ENCODE assay signal across 9 cellular contexts in genomic region chr1:184191181-184191601, GRCh38.
A peak's percentile ranks its signal among the peaks of the same experiment; 100 is the strongest.
DNase-seq lines count a peak whose midpoint lies in the region; ATAC-seq, FAIRE-seq and TF ChIP-seq lines count a peak whose summit lies in the region.
"Had no signal": no experiment of that assay in that cellular context is flagged by ENCODE, and none has a peak within 500 bp of the region (broad histone marks: within the 10 kb centered on the region; RNA-seq: fewer than 3 reads in every experiment).

No MANE protein-coding gene starts in this region.

- no peaks in the 10 kb centered on the region for H3K9me3 ChIP-seq in kidney (ENCODE audit: control insufficient read depth in 1 of 2, low read length in 2 of 2)
- no peaks in the 10 kb centered on the region for H3K9me3 ChIP-seq in OCI-LY7 (ENCODE audit: low read length)

- POLR2A ChIA-PET in OCI-LY7 (lab: Charles Lee), result interaction anchor here (0.6 kb wide), 1 partner anchor 385 kb away, joined by 3 read pairs; no protein-coding TSS in a partner anchor

- intact Hi-C loops in kidney (cut with DNase I) (no loop called here), OCI-LY7 (cut with micrococcal nuclease; ENCODE audit: unreplicated experiment) (no loop called here)

- H3K4me1 ChIP-seq in kidney (ENCODE audit: control insufficient read depth in 1 of 2, insufficient read depth in 1 of 2, low read depth in 1 of 2, low read length in 2 of 2) (peaks cover 0 to 5% of the 10 kb centered on the region in 2 donors), OCI-LY7 (ENCODE audit: insufficient read depth, low read length, poor library complexity, severe bottlenecking) (no peaks in the 10 kb centered on the region)

- DNase-seq in LHCN-M2 (ENCODE audit: low read depth), result peak; percentile 87
- DNase-seq in kidney, result peak; percentile 69
- peak; percentile 74 for DNase-seq in superior temporal gyrus (ENCODE audit: extremely low spot score)
- DNase-seq in DMS79 (lab: John Stamatoyannopoulos, UW), result no peak
- DNase-seq in OCI-LY7 (ENCODE audit: low spot score), result no peak
- DNase-seq: activated CD4-positive, alpha-beta T cell treated with anti-CD3 and anti-CD28 coated beads for 1 hour; activated naive CD8-positive, alpha-beta T cell treated with anti-CD3 and anti-CD28 coated beads, Interleukin-2, amount 10 ng/mL, durations not matched to agents 7 days and 5 days had no signal

- TF ChIP-seq CTCF in kidney (IDR thresholded peaks at IDR 0.05; ENCODE audit: borderline replicate concordance, extremely low read depth, insufficient read depth) (no peak), OCI-LY7 (conservative IDR thresholded peaks at IDR 0.05; ENCODE audit: low read length) (no peak)

- FAIRE-seq in kidney (lab: Jason Lieb, UNC), result no peak

- CTCF ChIA-PET in OCI-LY7 (lab: Charles Lee; ENCODE audit: unreplicated experiment), result no interaction called here

- no peaks in the 10 kb centered on the region for H4K20me1 ChIP-seq in OCI-LY7 (ENCODE audit: insufficient read depth, low read length)

- no peak overlapping the region for H3K4me3 ChIP-seq in kidney (ENCODE audit: low read length in 2 of 2)
- H3K4me3 ChIP-seq in OCI-LY7 (ENCODE audit: low read depth, low read length, poor library complexity, severe bottlenecking), result no peak overlapping the region

- no peaks in the 10 kb centered on the region for H3K9me2 ChIP-seq in OCI-LY7 (ENCODE audit: insufficient read depth, low read length)

- no peaks in the 10 kb centered on the region for H3K79me2 ChIP-seq in OCI-LY7 (ENCODE audit: insufficient read depth, low read depth, low read length)

- BruUV-seq in OCI-LY7 (replicated peaks; lab: Mats Ljungman, UMichigan), result no TSS peak

- peak overlapping the region; percentile 60 for H3K27ac ChIP-seq in cingulate gyrus (ENCODE audit: low read depth, low read length)
- no peak overlapping the region for H3K27ac ChIP-seq in kidney (ENCODE audit: low read depth in 2 of 2, low read length in 2 of 2)
- H3K27ac ChIP-seq in OCI-LY7 (ENCODE audit: low read depth, low read length, poor library complexity, severe bottlenecking), result no peak overlapping the region

- no peak for ATAC-seq in GM21526 (IDR thresholded peaks at IDR 0.05; ENCODE audit: low FRiP score, unreplicated experiment)

- H3K36me3 ChIP-seq in kidney (ENCODE audit: control insufficient read depth in 1 of 2, insufficient read depth in 2 of 2, low read length in 2 of 2) (no peaks in the 10 kb centered on the region), OCI-LY7 (ENCODE audit: insufficient read depth, low read length) (no peaks in the 10 kb centered on the region)

- no peak overlapping the region for H3K9ac ChIP-seq in kidney (ENCODE audit: low read length in 2 of 2)

- no peak overlapping the region for H2AFZ ChIP-seq in OCI-LY7 (ENCODE audit: low read length)

- no peak overlapping the region for H3K4me2 ChIP-seq in OCI-LY7 (ENCODE audit: low read length)

Comparison
In these comparisons a context has a peak if more than half of its experiments do, and no peak if none do; other contexts are left out.
1. DNase-seq: peak in LHCN-M2 (single experiment), kidney (single experiment) and superior temporal gyrus (single experiment); none in DMS79 (single experiment) and OCI-LY7 (single experiment).